In the genomic region with DNA sequence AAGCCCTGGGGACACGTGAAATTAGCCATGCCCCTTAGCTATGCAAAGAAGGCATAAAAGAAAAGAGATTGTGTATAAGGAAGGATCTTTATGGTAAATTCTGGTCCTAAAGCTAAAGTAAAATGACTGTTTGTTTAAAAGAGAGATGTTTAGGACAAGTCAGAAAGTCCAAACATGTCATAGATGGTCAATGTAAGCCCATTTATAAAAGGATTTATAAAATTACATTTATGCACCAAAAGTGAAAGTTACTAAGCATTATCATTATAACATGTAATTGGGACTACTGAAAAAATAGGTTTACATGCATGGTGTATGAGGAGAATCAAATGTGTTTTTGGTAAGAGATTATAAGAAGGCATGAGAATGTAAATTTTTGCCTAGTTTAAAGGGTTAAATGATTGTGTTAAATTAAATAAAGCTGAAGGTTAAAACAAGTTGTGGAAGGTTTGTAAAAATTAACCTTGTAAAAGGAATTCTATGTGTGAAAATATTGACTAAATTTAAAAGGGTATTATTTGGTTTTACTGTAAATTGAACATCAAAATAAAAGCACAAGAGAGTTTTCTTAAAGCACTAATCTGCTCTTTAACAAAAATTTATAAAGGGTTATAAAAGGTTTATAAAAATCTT, we compare ENCODE assay signal across 20 cellular contexts. TPM values are rescaled to one million over a fixed set of nuclear protein-coding genes. Genes with fewer than 3 reads are reported as not detected.
DNase-seq lines count a peak whose midpoint lies in the region; ATAC-seq and TF ChIP-seq lines count a peak whose summit lies in the region.
"Had no signal": no experiment of that assay in that cellular context is flagged by ENCODE, and none has a peak within 500 bp of the region (broad histone marks: within the 10 kb centered on the region; RNA-seq: fewer than 3 reads in every experiment).

No MANE protein-coding gene starts in this region.

- no peak overlapping the region for H2BK120ac ChIP-seq in mesendoderm (ENCODE audit: low read depth, low read length)

- H3K4me3 ChIP-seq in HEK293 (ENCODE audit: low read depth, low read length): no peak overlapping the region
- no peak overlapping the region for H3K4me3 ChIP-seq in astrocyte of the spinal cord (ENCODE audit: low read depth, low read length)
- H3K4me3 ChIP-seq in mesendoderm (ENCODE audit: low read length): no peak overlapping the region
- H3K4me3 ChIP-seq: GM12878 had no signal

- H2AK5ac ChIP-seq in mesendoderm (ENCODE audit: low read length): no peak overlapping the region

- in situ Hi-C loops in astrocyte of the spinal cord (cut with HindIII; ENCODE audit: low sequenced_read_pairs): no loop called here
- in situ Hi-C loops in G401 (cut with HindIII; ENCODE audit: low sequenced_read_pairs): no loop called here

- H2BK15ac ChIP-seq in mesendoderm (replicated peaks; ENCODE audit: low read depth): no peak overlapping the region

- H3K4ac ChIP-seq in mesendoderm (ENCODE audit: low read depth, low read length): no peak overlapping the region

- H4K5ac ChIP-seq in mesendoderm (ENCODE audit: low read length): no peak overlapping the region

- TF ChIP-seq CTCF in HEK293 (tag by site-specific recombination; IDR thresholded peaks at IDR 0.05) (no peak), astrocyte of the spinal cord (IDR thresholded peaks at IDR 0.05; ENCODE audit: low read depth, low read length) (no peak)

- no peak overlapping the region for H3K23ac ChIP-seq in mesendoderm (ENCODE audit: low read length)

- POLR2A ChIA-PET in HEK293 (lab: Yijun Ruan, JAX): no interaction called here

- H3K79me1 ChIP-seq in mesendoderm (ENCODE audit: low read length): no peaks in the 10 kb centered on the region

- H3K27me3 ChIP-seq in mesendoderm (ENCODE audit: insufficient read depth, low read length, poor library complexity): no peaks in the 10 kb centered on the region

- no peak overlapping the region for H3K9ac ChIP-seq in mesendoderm (ENCODE audit: low read length)

- no peaks in the 10 kb centered on the region for H3K79me2 ChIP-seq in mesendoderm (ENCODE audit: control insufficient read depth, insufficient read depth, low read length)

- no peak overlapping the region for H3K4me2 ChIP-seq in mesendoderm (ENCODE audit: low read length)

- no peaks in the 10 kb centered on the region for H3K9me3 ChIP-seq in HEK293 (ENCODE audit: control insufficient read depth, insufficient read depth, low read depth, low read length)

- WGBS in mesendoderm (ENCODE audit: extremely low coverage, insufficient coverage, low lambda C conversion rate): no CpG with 5 or more reads among the region's 1 CpG

- H3K4me1 ChIP-seq in HEK293 (ENCODE audit: control insufficient read depth, insufficient read depth, low read length): no peaks in the 10 kb centered on the region
- no peaks in the 10 kb centered on the region for H3K4me1 ChIP-seq in mesendoderm (ENCODE audit: control insufficient read depth, low read depth, low read length)
- H3K4me1 ChIP-seq: Caco-2 had no signal

- DNase-seq in NCI-H748 (lab: John Stamatoyannopoulos, UW; ENCODE audit: unreplicated experiment): peak; percentile 36
- DNase-seq in NCI-H748 treated with DMSO at 0.1 percent for 48 hours (lab: John Stamatoyannopoulos, UW): no peak
- peak; percentile 7 for DNase-seq in astrocyte of the spinal cord (ENCODE audit: low read depth, low spot score)
- peak; percentile 58 for DNase-seq in mesendoderm
- DNase-seq in HPDE6-E6E7 (ENCODE audit: extremely low spot score): no peak
- DNase-seq in G401 (ENCODE audit: low spot score): no peak
- DNase-seq: Caco-2, DMS79 treated with DMSO at 0.1 percent for 48 hours, GDM1, Karpas-422, NCI-H1105, NCI-H1694, NCI-H345, NCI-H774, SHP77 treated with DMSO at 0.1 percent for 48 hours had no signal

- H3K27ac ChIP-seq in HEK293 (ENCODE audit: extremely low read depth, low read depth, low read length) (no peak overlapping the region), mesendoderm (ENCODE audit: low read depth, low read length) (no peak overlapping the region)

- H2BK5ac ChIP-seq in mesendoderm (ENCODE audit: low read length): no peak overlapping the region

- H4K8ac ChIP-seq in mesendoderm (ENCODE audit: low read depth, low read length): no peak overlapping the region

- no peak for ATAC-seq in GM19324 (IDR thresholded peaks at IDR 0.05; ENCODE audit: low FRiP score, unreplicated experiment)
- ATAC-seq: GM12878 had no signal

- CTCF ChIA-PET in HEK293 (lab: Yijun Ruan, JAX): no interaction called here

- H3K56ac ChIP-seq in mesendoderm (ENCODE audit: low read length): no peak overlapping the region

- no peak overlapping the region for H3K18ac ChIP-seq in mesendoderm (ENCODE audit: low read length)

- no peaks in the 10 kb centered on the region for H3K36me3 ChIP-seq in HEK293 (ENCODE audit: control insufficient read depth in 2 of 2, insufficient read depth in 1 of 2, low read length in 2 of 2)
- no peaks in the 10 kb centered on the region for H3K36me3 ChIP-seq in mesendoderm (ENCODE audit: control insufficient read depth, insufficient read depth, low read length)

TF ChIP-seq in HEK293, 187 proteins besides CTCF, POLR2A, EP300 and RAD21:
- peak; percentile 43; the same call in 1 of the 2 replicates for TF ChIP-seq ZNF626 (tag by site-specific recombination; IDR thresholded peaks at IDR 0.05)
- peak; percentile 100 for TF ChIP-seq SETDB1 (IDR thresholded peaks at IDR 0.05; ENCODE audit: insufficient read length, low read length)
- TF ChIP-seq ZNF747 (tag by site-specific recombination; IDR thresholded peaks at IDR 0.05): no peak
- TF ChIP-seq ZNF394 (tag by site-specific recombination; IDR thresholded peaks at IDR 0.05; ENCODE audit: borderline replicate concordance): no peak
- TF ChIP-seq ZNF48 (tag by site-specific recombination; IDR thresholded peaks at IDR 0.05): no peak
- no peak for TF ChIP-seq PRDM4 (tag by site-specific recombination; IDR thresholded peaks at IDR 0.05)
- peak; percentile 29 for TF ChIP-seq ZNF529 (tag by site-specific recombination; IDR thresholded peaks at IDR 0.05; ENCODE audit: insufficient replicate concordance)
- TF ChIP-seq, protein P1, sequence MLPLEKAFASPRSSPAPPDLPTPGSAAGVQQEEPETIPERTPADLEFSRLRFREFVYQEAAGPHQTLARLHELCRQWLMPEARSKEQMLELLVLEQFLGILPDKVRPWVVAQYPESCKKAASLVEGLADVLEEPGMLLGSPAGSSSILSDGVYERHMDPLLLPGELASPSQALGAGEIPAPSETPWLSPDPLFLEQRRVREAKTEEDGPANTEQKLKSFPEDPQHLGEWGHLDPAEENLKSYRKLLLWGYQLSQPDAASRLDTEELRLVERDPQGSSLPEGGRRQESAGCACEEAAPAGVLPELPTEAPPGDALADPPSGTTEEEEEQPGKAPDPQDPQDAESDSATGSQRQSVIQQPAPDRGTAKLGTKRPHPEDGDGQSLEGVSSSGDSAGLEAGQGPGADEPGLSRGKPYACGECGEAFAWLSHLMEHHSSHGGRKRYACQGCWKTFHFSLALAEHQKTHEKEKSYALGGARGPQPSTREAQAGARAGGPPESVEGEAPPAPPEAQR (tag by site-specific recombination; IDR thresholded peaks at IDR 0.05): no peak
- TF ChIP-seq TRIM28 (IDR thresholded peaks at IDR 0.05; ENCODE audit: borderline replicate concordance, low read length): peak; percentile 96
- 0 out of 2 replicates have a peak, but pooled peaks have one; percentile 51 for TF ChIP-seq ZNF549 (tag by site-specific recombination; IDR thresholded peaks at IDR 0.05)
- TF ChIP-seq ZNF174 (tag by site-specific recombination; IDR thresholded peaks at IDR 0.05): no peak
- TF ChIP-seq GLI2 (tag by site-specific recombination; IDR thresholded peaks at IDR 0.05; ENCODE audit: borderline replicate concordance, low read depth): no peak
TF ChIP-seq in HEK293: peak in this region for 5.

RNA-seq across cellular contexts. Expression of gene TSPAN8, which starts 50.4 kb away (rescaled TPM):
- polyA plus RNA-seq in mesendoderm (2013, experiment 1 of 2): not detected
- polyA plus RNA-seq in mesendoderm (2013, experiment 2 of 2): not detected
- not detected in 2 replicates for total RNA-seq in G401 (2014; rRNA removed; shearing (Covaris generic))
- total RNA-seq: T-helper 1 cell treated with Interleukin-12 subunit alpha and Interleukin-12 subunit beta and Interleukin-4 antibody, amounts not matched to agents 30 ng/mL and 1 ng/mL, for 36 hours had no signal
- polyA plus RNA-seq: CD14-positive monocyte had no signal

Comparison
In these comparisons a context has a peak if more than half of its experiments do, and no peak if none do; other contexts are left out.
1. DNase-seq: peak in NCI-H748 (single experiment), astrocyte of the spinal cord (single experiment) and mesendoderm (single experiment); none in NCI-H748 treated with DMSO at 0.1 percent for 48 hours (single experiment), HPDE6-E6E7 (single experiment) and G401 (single experiment).